Comparison of ENCODE assay signal across 10 cellular contexts in the genomic region with DNA sequence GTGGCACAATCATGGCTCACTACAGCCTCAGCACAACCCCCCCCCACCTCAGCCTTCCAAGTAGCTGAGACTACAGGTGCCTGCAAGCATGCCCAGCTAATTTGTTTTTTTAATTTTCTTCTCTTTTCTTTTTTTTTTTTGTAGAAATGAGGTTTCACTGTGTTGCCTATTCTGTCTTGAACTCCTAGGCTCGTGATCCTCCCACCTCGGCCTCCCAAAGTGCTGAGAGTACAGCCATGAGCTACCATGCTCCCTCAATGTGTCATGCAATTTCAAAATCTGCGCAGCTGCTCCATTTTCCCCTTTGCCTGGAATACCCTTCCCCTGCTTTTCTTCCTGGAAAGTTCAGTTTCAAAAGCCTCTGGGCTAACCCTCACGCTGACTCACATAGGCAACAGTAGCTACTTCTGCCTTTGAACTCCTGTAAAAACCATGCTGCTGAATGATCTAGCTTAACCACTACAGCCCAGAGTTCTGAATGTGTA.
DNase-seq lines count a peak whose midpoint lies in the region; ATAC-seq and TF ChIP-seq lines count a peak whose summit lies in the region.
"Had no signal": no experiment of that assay in that cellular context is flagged by ENCODE, and none has a peak within 500 bp of the region (broad histone marks: within the 10 kb centered on the region; RNA-seq: fewer than 3 reads in every experiment).

No MANE protein-coding gene starts in this region.

- TF ChIP-seq CTCF in Caco-2 (IDR thresholded peaks at IDR 0.05; ENCODE audit: insufficient read depth in 1 of 2, low read depth in 1 of 2, low read length in 1 of 2, severe bottlenecking in 1 of 2, unreplicated experiment in 1 of 2) = no peak

- H3K4me1 Mint-ChIP-seq in Caco-2 (ENCODE audit: low read depth, unreplicated experiment) = no peaks in the 10 kb centered on the region

- BruUV-seq in Caco-2 (replicated peaks; lab: Mats Ljungman, UMichigan) = no TSS peak

- H3K4me1 ChIP-seq in Caco-2 = no peaks in the 10 kb centered on the region

- no peak overlapping the region for H3K4me3 ChIP-seq in Caco-2 (ENCODE audit: low read depth, low read length)

- CTCF ChIA-PET in Caco-2 (lab: Charles Lee) = interaction anchor here (1.0 kb wide), 1 partner anchor 28 kb away, joined by 3 read pairs; no protein-coding TSS in a partner anchor

- H3K9me3 ChIP-seq in Caco-2 = no peaks in the 10 kb centered on the region

- no peak overlapping the region for H3K27ac Mint-ChIP-seq in Caco-2 (ENCODE audit: unreplicated experiment)

- no peak overlapping the region for H3K4me3 Mint-ChIP-seq in Caco-2 (ENCODE audit: unreplicated experiment)

- H3K27me3 ChIP-seq in Caco-2 (replicated peaks; ENCODE audit: control insufficient read depth, insufficient read depth, low read length) = no peaks in the 10 kb centered on the region

- intact Hi-C loops in Caco-2 (cut with micrococcal nuclease; ENCODE audit: unreplicated experiment) = no loop called here

- H3K27me3 Mint-ChIP-seq in Caco-2 (ENCODE audit: insufficient read depth, unreplicated experiment) = peaks cover 11% of the 10 kb centered on the region

- no peak for ATAC-seq in HG02798 (IDR thresholded peaks at IDR 0.05; ENCODE audit: poor library complexity, unreplicated experiment)
- ATAC-seq: left ventricle myocardium superior, Panc1 had no signal

- H3K36me3 Mint-ChIP-seq in Caco-2 (ENCODE audit: insufficient read depth, unreplicated experiment) = no peaks in the 10 kb centered on the region

- H3K36me3 ChIP-seq in Caco-2 (ENCODE audit: control insufficient read depth, insufficient read depth, low read length) = no peaks in the 10 kb centered on the region

- H3K9me3 Mint-ChIP-seq in Caco-2 (ENCODE audit: unreplicated experiment) = no peaks in the 10 kb centered on the region

- DNase-seq in NOMO-1 treated with dmso at 0.1 percent for 144 hours (lab: John Stamatoyannopoulos, UW; ENCODE audit: unreplicated experiment) (peak; percentile 18), fibroblast of peridontal ligament (ENCODE audit: extremely low read depth) (peak; percentile 15), Caco-2 (no peak), NCI-H1105 (lab: John Stamatoyannopoulos, UW) (no peak)
- peak; percentile 83 for DNase-seq in activated CD8-positive, alpha-beta memory T cell treated with anti-CD3 and anti-CD28 coated beads for 24 hours
- DNase-seq in stimulated activated CD8-positive, alpha-beta memory T cell treated with anti-CD3 and anti-CD28 coated beads, Interleukin-15, amount 100 ng/mL, for 48 hours (ENCODE audit: low read depth in 2 of 2) = peak; percentile 41 to 45
- DNase-seq: HCEC 1CT, left ventricle myocardium superior had no signal

- POLR2A ChIA-PET in Caco-2 (lab: Charles Lee) = no interaction called here

Comparison
In these comparisons a context has a peak if more than half of its experiments do, and no peak if none do; other contexts are left out.
1. DNase-seq: peak in NOMO-1 treated with dmso at 0.1 percent for 144 hours (single experiment), activated CD8-positive, alpha-beta memory T cell treated with anti-CD3 and anti-CD28 coated beads for 24 hours (single experiment), fibroblast of peridontal ligament (single experiment) and stimulated activated CD8-positive, alpha-beta memory T cell treated with anti-CD3 and anti-CD28 coated beads, Interleukin-15, amount 100 ng/mL, for 48 hours (2 of 2); none in Caco-2 (0 of 2) and NCI-H1105 (single experiment).